Comparison of ENCODE assay signal across 19 cellular contexts in the genomic region with DNA sequence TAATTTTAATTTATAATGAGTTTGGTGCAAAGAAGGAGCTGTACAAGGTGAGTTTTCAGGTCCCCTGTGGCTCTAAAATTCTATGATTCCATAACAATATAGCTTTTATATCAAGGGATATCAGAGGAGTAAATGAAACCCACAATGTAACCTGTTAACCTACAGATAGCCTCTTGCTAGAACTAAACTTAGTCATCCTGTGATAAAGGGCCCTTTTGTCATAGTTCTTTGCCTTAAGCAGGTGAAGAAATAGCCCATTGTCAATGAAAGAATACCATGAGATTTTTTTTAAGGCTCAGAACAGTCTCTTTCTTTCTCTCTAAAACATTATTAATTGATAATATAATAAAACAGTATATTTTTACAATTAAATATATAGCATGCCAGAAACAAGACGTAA.
DNase-seq lines count a peak whose midpoint lies in the region; ATAC-seq and TF ChIP-seq lines count a peak whose summit lies in the region.
"Had no signal": no experiment of that assay in that cellular context is flagged by ENCODE, and none has a peak within 500 bp of the region (broad histone marks: within the 10 kb centered on the region; RNA-seq: fewer than 3 reads in every experiment).

No MANE protein-coding gene starts in this region.

- in situ Hi-C loops in SK-MEL-5 (cut with HindIII; ENCODE audit: low pct_unique_long_range_greater_than_20kb, low sequenced_read_pairs) (no loop called here), HAP-1 (cut with MboI; ENCODE audit: low sequenced_read_pairs) (no loop called here)

- H3K4me1 ChIP-seq in HAP-1 = peaks cover 13% of the 10 kb centered on the region
- H3K4me1 ChIP-seq: Caco-2 had no signal

- DNase-seq in NCI-H226 = peak; percentile 24
- peak; percentile 55 for DNase-seq in SK-MEL-5 (ENCODE audit: low read depth, low spot score)
- peak; percentile 15 for DNase-seq in epithelial cell of esophagus (ENCODE audit: low read depth)
- DNase-seq in HAP-1 (ENCODE audit: low spot score in 2 of 2) = no peak
- DNase-seq in GM10248 (ENCODE audit: extremely low spot score) = no peak
- DNase-seq in NCI-H1694 (lab: John Stamatoyannopoulos, UW) = no peak
- DNase-seq: ACHN; BE2C; C1 segment of cervical spinal cord; Caco-2; CD4-positive, CD25-positive, alpha-beta regulatory T cell; CD8-positive, alpha-beta memory T cell; DMS153; DMS79; GDM1; HFFc6 had no signal

- CTCF ChIA-PET in GM10248 (lab: Yijun Ruan, JAX) = interaction anchor here (1.2 kb wide), 1 partner anchor 9 kb away, joined by 4 read pairs; no protein-coding TSS in a partner anchor

- H3K4me3 ChIP-seq in epithelial cell of esophagus (ENCODE audit: low read length) = no peak overlapping the region
- no peak overlapping the region for H3K4me3 ChIP-seq in HAP-1
- H3K4me3 ChIP-seq: GM23338 had no signal

- no peak for TF ChIP-seq CTCF in epithelial cell of esophagus (IDR thresholded peaks at IDR 0.05; ENCODE audit: insufficient read depth, low read depth, low read length, missing control alignments)
- no peak for TF ChIP-seq CTCF in GM10248 (IDR thresholded peaks at IDR 0.05; ENCODE audit: control extremely low read depth, extremely low read depth, low read depth, missing control alignments)

- no peak for ATAC-seq in HG03378 (IDR thresholded peaks at IDR 0.05; ENCODE audit: unreplicated experiment)
- ATAC-seq: GM23338, HCT116 had no signal

- no peaks in the 10 kb centered on the region for H3K36me3 ChIP-seq in HAP-1 (replicated peaks)
- H3K36me3 ChIP-seq: BE2C had no signal

- H3K9me3 ChIP-seq in HAP-1 = no peaks in the 10 kb centered on the region
- H3K9me3 ChIP-seq: BE2C, Caco-2 had no signal

- POLR2A ChIA-PET in GM10248 (lab: Yijun Ruan, JAX) = no interaction called here

- H3K27me3 ChIP-seq in HAP-1 (ENCODE audit: low read depth) = no peaks in the 10 kb centered on the region
- H3K27me3 ChIP-seq: BE2C had no signal

Comparison
In these comparisons a context has a peak if more than half of its experiments do, and no peak if none do; other contexts are left out.
1. DNase-seq: peak in NCI-H226 (single experiment), SK-MEL-5 (single experiment) and epithelial cell of esophagus (single experiment); none in HAP-1 (0 of 2), GM10248 (single experiment) and NCI-H1694 (single experiment).